Comparison of ENCODE assay signal across 6 cellular contexts in genomic region chr4:1554246-1554875, GRCh38.
"Had no signal": no experiment of that assay in that cellular context is flagged by ENCODE, and none has a peak within 500 bp of the region (broad histone marks: within the 10 kb centered on the region; RNA-seq: fewer than 3 reads in every experiment).

No MANE protein-coding gene starts in this region.

- H3K27ac ChIP-seq: GM23248 had no signal

- H3K9me3 ChIP-seq: HAP-1 had no signal

- DNase-seq: GM23248, GOT3, IMR-90, KG1 had no signal

- H2AFZ ChIP-seq: GM23248 had no signal

- H3K4me3 ChIP-seq: GM23248, HAP-1, K562 had no signal

- H3K9ac ChIP-seq: GM23248 had no signal

- H3K36me3 ChIP-seq: HAP-1 had no signal

- H3K4me1 ChIP-seq: HAP-1 had no signal
